Comparison of ENCODE assay signal across 1 cellular context in genomic region chr22:26318975-26319374, GRCh38.
TF ChIP-seq lines count a peak whose summit lies in the region.

No MANE protein-coding gene starts in this region.

TF ChIP-seq in K562, 482 proteins besides CTCF, POLR2A, EP300 and RAD21 (continued from another document):
- no peak for TF ChIP-seq SMARCC2 (IDR thresholded peaks at IDR 0.05; ENCODE audit: low read depth)
- TF ChIP-seq, protein P1, sequence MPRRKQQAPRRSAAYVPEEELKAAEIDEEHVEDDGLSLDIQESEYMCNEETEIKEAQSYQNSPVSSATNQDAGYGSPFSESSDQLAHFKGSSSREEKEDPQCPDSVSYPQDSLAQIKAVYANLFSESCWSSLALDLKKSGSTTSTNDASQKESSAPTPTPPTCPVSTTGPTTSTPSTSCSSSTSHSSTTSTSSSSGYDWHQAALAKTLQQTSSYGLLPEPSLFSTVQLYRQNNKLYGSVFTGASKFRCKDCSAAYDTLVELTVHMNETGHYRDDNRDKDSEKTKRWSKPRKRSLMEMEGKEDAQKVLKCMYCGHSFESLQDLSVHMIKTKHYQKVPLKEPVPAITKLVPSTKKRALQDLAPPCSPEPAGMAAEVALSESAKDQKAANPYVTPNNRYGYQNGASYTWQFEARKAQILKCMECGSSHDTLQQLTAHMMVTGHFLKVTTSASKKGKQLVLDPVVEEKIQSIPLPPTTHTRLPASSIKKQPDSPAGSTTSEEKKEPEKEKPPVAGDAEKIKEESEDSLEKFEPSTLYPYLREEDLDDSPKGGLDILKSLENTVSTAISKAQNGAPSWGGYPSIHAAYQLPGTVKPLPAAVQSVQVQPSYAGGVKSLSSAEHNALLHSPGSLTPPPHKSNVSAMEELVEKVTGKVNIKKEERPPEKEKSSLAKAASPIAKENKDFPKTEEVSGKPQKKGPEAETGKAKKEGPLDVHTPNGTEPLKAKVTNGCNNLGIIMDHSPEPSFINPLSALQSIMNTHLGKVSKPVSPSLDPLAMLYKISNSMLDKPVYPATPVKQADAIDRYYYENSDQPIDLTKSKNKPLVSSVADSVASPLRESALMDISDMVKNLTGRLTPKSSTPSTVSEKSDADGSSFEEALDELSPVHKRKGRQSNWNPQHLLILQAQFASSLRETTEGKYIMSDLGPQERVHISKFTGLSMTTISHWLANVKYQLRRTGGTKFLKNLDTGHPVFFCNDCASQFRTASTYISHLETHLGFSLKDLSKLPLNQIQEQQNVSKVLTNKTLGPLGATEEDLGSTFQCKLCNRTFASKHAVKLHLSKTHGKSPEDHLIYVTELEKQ (CRISPR knock-in tag; IDR thresholded peaks at IDR 0.05), result no peak
TF ChIP-seq in K562: peak in this region for 0.
